8 cellular contexts compared by ENCODE assay signal in the genomic region with DNA sequence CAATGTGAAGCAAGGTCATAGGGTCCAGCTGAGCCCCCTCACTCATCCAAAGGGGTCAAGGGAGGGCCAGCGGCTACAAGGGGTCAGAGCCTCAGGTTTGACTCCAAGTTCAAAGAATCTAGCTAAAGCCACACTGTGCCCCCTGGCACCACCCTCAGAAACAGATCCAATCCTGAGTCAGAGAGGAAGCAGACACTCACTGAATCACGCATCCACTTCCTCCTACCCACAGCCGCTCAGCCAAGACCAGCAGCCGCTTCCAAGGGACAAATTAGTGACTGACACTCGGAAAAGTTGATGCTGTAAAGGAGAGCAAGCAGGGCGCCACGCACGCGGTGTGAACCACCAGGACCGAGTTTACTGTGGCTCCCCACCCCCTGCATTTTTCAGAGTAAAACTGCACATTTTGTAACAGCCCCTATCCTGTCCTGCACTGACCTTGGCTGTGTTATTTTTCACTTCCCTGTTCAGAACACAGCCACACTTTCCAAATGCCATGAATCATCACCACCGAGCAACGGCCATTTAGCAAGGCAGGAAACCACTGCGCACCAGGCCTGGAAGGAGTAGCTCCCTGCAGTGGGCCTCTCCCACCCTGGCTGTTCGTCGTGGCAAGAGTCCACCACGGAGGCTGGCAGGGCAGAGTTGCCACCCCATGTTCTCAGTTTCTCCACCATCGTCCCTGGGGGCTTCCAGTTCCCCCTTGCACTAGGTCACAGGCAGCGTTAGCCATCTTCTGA.
DNase-seq lines count a peak whose midpoint lies in the region; ATAC-seq and FAIRE-seq lines count a peak whose summit lies in the region.

No MANE protein-coding gene starts in this region.

- FAIRE-seq in urothelium cell line (lab: Jason Lieb, UNC): no peak

- ATAC-seq in HG02678 (IDR thresholded peaks at IDR 0.05; ENCODE audit: unreplicated experiment): peak; percentile 34

- DNase-seq in EL (peak; percentile 94), SIG-M5 treated with dmso at 0.1 percent for 504 hours (lab: John Stamatoyannopoulos, UW; ENCODE audit: unreplicated experiment) (peak; percentile 100), glomerular visceral epithelial cell (ENCODE audit: extremely low spot score) (peak; percentile 91), putamen (ENCODE audit: low spot score) (peak; percentile 41), urothelium cell line (ENCODE audit: low spot score) (peak; percentile 75), NCI-H1417 treated with DMSO at 0.1 percent for 48 hours (lab: John Stamatoyannopoulos, UW) (no peak)
- DNase-seq in activated gamma-delta T cell treated with anti-CD3 and anti-CD28 coated beads, Interleukin-2, amount 50 U/mL, for 16 hours (ENCODE audit: low read depth): peak; percentile 47
